8 cellular contexts compared by ENCODE assay signal in the genomic region with DNA sequence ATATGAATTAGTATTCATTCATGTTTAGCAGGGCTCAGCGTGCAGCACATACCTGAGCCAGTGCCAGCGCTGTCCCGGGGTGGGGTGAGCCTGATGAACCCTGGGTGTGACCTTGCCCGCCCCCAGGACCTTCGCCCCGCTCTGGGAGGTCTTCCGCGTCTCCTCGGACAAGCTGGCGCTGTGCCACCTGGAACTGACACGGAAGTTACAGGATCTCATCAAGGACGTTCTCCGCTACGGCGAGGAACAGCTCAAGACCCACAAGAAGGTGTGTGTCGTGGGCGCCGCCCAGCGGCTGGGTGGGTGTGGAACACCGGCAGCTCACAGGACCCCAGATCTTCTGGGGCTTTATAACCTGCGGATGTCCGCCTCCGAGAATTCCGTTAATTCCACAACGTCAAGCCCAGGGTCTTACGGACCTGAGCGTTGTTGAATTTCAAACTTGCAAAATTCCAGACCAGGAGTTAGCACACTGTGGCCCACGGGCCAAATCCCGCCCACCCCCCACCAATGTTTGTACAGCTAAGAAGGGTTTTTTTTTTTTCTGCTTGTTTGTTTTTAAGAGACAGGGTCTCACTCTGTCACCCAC. TPM values are rescaled to one million over a fixed set of nuclear protein-coding genes. Genes with fewer than 3 reads are reported as not detected.
DNase-seq lines count a peak whose midpoint lies in the region; ATAC-seq and TF ChIP-seq lines count a peak whose summit lies in the region.

No MANE protein-coding gene starts in this region.

- 7 to 13% methylated on average over 23 to 29 of the region's 29 CpGs for WGBS in lower leg skin, 2 donors
- WGBS in testis, 2 donors: 11 to 12% methylated on average over 14 to 25 of the region's 29 CpGs

- H3K27ac ChIP-seq in testis: no peak overlapping the region

- DNase-seq in DMS53 (lab: John Stamatoyannopoulos, UW) (peak; percentile 92), SHP77 (lab: John Stamatoyannopoulos, UW) (peak; percentile 71 to 85), dermis blood vessel endothelial cell (peak; percentile 88), lower leg skin (ENCODE audit: low spot score in 2 of 2) (peak; percentile 63 to 94), testis (peak; percentile 94)

- no peak for TF ChIP-seq EP300 in Ishikawa (IDR thresholded peaks at IDR 0.05; ENCODE audit: borderline replicate concordance)

- no peaks in the 10 kb centered on the region for H3K27me3 ChIP-seq in testis

- ATAC-seq in GM21529 (IDR thresholded peaks at IDR 0.05; ENCODE audit: unreplicated experiment) (no peak), GM18519 (IDR thresholded peaks at IDR 0.05; ENCODE audit: low FRiP score, unreplicated experiment) (no peak)

- TF ChIP-seq CTCF in lower leg skin (IDR thresholded peaks at IDR 0.05) (peak in 1 of 3 donors; percentile 36), testis (IDR thresholded peaks at IDR 0.05) (peak; percentile 71 to 86 (median 84))

- intact Hi-C loops in lower leg skin (cut with DNase I; ENCODE audit: low total_unique reads) (no loop called here), testis (cut with DNase I; ENCODE audit: low total_unique reads) (no loop called here)

- TF ChIP-seq RAD21 in Ishikawa (IDR thresholded peaks at IDR 0.05; ENCODE audit: low read depth): peak; percentile 91

- no peaks in the 10 kb centered on the region for H3K36me3 ChIP-seq in testis (ENCODE audit: low read depth, missing control alignments)

- TF ChIP-seq POLR2A in lower leg skin (IDR thresholded peaks at IDR 0.05): no peak
- no peak for TF ChIP-seq POLR2A in testis (IDR thresholded peaks at IDR 0.05)

- H3K9me3 ChIP-seq in testis: no peaks in the 10 kb centered on the region

- no peak overlapping the region for H3K4me3 ChIP-seq in lower leg skin (ENCODE audit: low read depth, poor library complexity, severe bottlenecking)
- no peak overlapping the region for H3K4me3 ChIP-seq in testis

- H3K4me1 ChIP-seq in testis: peaks cover 7% of the 10 kb centered on the region

TF ChIP-seq in Ishikawa, 13 proteins besides CTCF, POLR2A, EP300 and RAD21:
- TF ChIP-seq NFIC (IDR thresholded peaks at IDR 0.05): peak; percentile 83
- TF ChIP-seq TCF12 (IDR thresholded peaks at IDR 0.05; ENCODE audit: low read depth): 0 out of 2 replicates have a peak, but pooled peaks have one; percentile 26
- TF ChIP-seq FOXM1 (IDR thresholded peaks at IDR 0.05; ENCODE audit: borderline replicate concordance, low read depth): no peak
- TF ChIP-seq, protein P1, sequence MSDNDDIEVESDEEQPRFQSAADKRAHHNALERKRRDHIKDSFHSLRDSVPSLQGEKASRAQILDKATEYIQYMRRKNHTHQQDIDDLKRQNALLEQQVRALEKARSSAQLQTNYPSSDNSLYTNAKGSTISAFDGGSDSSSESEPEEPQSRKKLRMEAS (IDR thresholded peaks at IDR 0.05): peak; percentile 44; the same call in 1 of the 2 replicates

RNA-seq across cellular contexts. Expression of a gene that starts 15.4 kb away (rescaled TPM):
- total RNA-seq in dermis blood vessel endothelial cell: 0.51 and 0.56 TPM in 2 replicates
- total RNA-seq in lower leg skin: 10 to 100 TPM; 38.7 to 78.4 (median 56.3) TPM
- 10 to 100 TPM; 12.8 to 15.6 TPM for total RNA-seq in testis
- polyA plus RNA-seq in testis (ENCODE audit: insufficient read depth, low read depth, low replicate concordance): 9.8 TPM

RNA-seq across cellular contexts. Expression of a gene that starts 28.3 kb away (rescaled TPM):
- total RNA-seq in dermis blood vessel endothelial cell (0.42 TPM in 1 of 2 replicates, not detected in the other), lower leg skin (10 to 100 TPM in 2 of 4 donors, 1 to 10 TPM in 2; 2.9 to 18.3 (median 10.7) TPM), testis (under 1 TPM; 0.19 to 0.71 TPM)
- polyA plus RNA-seq in testis (ENCODE audit: insufficient read depth, low read depth, low replicate concordance): 0.63 TPM

RNA-seq across cellular contexts. Expression of a gene that starts 47.4 kb away (rescaled TPM):
- total RNA-seq in dermis blood vessel endothelial cell (47.8 and 81.4 TPM in 2 replicates), lower leg skin (10 to 100 TPM; 10.8 to 32.7 (median 24.5) TPM), testis (100 to 1,000 TPM in 1 of 2 donors, 10 to 100 TPM in 1; 95.5 to 106 TPM)
- polyA plus RNA-seq in testis (ENCODE audit: insufficient read depth, low read depth, low replicate concordance): 123 TPM

RNA-seq across cellular contexts. Expression of a gene that starts 54.7 kb away (rescaled TPM):
- total RNA-seq in dermis blood vessel endothelial cell (not detected in 2 replicates), lower leg skin (not detected), testis (100 to 1,000 TPM in 1 of 2 donors, 10 to 100 TPM in 1; 39.0 to 183 TPM)
- 1,477 TPM for polyA plus RNA-seq in testis (ENCODE audit: insufficient read depth, low read depth, low replicate concordance)
